Comparison of ENCODE assay signal across 2 cellular contexts in genomic region chr2:44178950-44179349, GRCh38.
TF ChIP-seq lines count a peak whose summit lies in the region.

No MANE protein-coding gene starts in this region.

TF ChIP-seq in GM23338, 12 proteins besides CTCF, POLR2A, EP300 and RAD21:
- TF ChIP-seq NANOG (IDR thresholded peaks at IDR 0.05; ENCODE audit: borderline replicate concordance) (peak; percentile 73), EZH2phosphoT487 (IDR thresholded peaks at IDR 0.05; ENCODE audit: unreplicated experiment) (no peak), JUNB (IDR thresholded peaks at IDR 0.05; ENCODE audit: unreplicated experiment) (no peak), ZNF462 (CRISPR knock-in tag; IDR thresholded peaks at IDR 0.05) (peak; percentile 61)
TF ChIP-seq in GM23338: peak in this region for 2.

TF ChIP-seq in H1, 55 proteins besides CTCF, POLR2A, EP300 and RAD21:
- no peak for TF ChIP-seq GABPA (IDR thresholded peaks at IDR 0.05; ENCODE audit: borderline replicate concordance, insufficient read depth, low read length)
- TF ChIP-seq TCF12 (IDR thresholded peaks at IDR 0.05; ENCODE audit: low read depth, low read length), result 0 out of 2 replicates have a peak, but pooled peaks have one; percentile 28
